Comparison of ENCODE assay signal across 1 cellular context in the genomic region with DNA sequence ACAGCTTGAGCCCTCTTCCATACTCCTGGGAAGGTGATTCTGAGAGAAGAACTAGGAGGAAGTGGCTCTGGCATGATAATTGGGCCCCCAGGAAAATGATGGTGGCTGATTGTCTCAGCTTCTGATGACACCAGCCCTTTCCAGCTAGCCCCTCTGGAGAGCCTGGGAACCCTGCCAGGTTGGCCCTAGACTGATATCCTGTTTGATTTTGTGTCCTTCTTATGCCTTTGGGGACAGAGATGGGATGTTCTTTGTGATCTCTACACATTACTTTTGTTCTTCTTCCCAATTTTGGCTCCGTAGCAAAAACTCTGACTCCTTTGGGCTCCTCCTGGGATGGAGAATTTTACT.
TF ChIP-seq lines count a peak whose summit lies in the region.

No MANE protein-coding gene starts in this region.

TF ChIP-seq in GM23338, 12 proteins besides CTCF, POLR2A, EP300 and RAD21 (continued from another document):
- TF ChIP-seq, protein P1, sequence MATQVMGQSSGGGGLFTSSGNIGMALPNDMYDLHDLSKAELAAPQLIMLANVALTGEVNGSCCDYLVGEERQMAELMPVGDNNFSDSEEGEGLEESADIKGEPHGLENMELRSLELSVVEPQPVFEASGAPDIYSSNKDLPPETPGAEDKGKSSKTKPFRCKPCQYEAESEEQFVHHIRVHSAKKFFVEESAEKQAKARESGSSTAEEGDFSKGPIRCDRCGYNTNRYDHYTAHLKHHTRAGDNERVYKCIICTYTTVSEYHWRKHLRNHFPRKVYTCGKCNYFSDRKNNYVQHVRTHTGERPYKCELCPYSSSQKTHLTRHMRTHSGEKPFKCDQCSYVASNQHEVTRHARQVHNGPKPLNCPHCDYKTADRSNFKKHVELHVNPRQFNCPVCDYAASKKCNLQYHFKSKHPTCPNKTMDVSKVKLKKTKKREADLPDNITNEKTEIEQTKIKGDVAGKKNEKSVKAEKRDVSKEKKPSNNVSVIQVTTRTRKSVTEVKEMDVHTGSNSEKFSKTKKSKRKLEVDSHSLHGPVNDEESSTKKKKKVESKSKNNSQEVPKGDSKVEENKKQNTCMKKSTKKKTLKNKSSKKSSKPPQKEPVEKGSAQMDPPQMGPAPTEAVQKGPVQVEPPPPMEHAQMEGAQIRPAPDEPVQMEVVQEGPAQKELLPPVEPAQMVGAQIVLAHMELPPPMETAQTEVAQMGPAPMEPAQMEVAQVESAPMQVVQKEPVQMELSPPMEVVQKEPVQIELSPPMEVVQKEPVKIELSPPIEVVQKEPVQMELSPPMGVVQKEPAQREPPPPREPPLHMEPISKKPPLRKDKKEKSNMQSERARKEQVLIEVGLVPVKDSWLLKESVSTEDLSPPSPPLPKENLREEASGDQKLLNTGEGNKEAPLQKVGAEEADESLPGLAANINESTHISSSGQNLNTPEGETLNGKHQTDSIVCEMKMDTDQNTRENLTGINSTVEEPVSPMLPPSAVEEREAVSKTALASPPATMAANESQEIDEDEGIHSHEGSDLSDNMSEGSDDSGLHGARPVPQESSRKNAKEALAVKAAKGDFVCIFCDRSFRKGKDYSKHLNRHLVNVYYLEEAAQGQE (IDR thresholded peaks at IDR 0.05; ENCODE audit: unreplicated experiment), result no peak
- no peak for TF ChIP-seq ZNF331 (CRISPR knock-in tag; IDR thresholded peaks at IDR 0.05; ENCODE audit: low read depth)
- TF ChIP-seq ZNF114 (CRISPR knock-in tag; IDR thresholded peaks at IDR 0.05), result no peak
- no peak for TF ChIP-seq EZH2phosphoT487 (IDR thresholded peaks at IDR 0.05; ENCODE audit: unreplicated experiment)
- TF ChIP-seq NANOG (IDR thresholded peaks at IDR 0.05; ENCODE audit: borderline replicate concordance), result no peak
- no peak for TF ChIP-seq STAT1 (IDR thresholded peaks at IDR 0.05; ENCODE audit: unreplicated experiment)
